ENCODE assay signal across 8 cellular contexts in genomic region chr14:70714055-70714550, GRCh38.
DNase-seq lines count a peak whose midpoint lies in the region; ATAC-seq, FAIRE-seq and TF ChIP-seq lines count a peak whose summit lies in the region.

No MANE protein-coding gene starts in this region.

- no peak for TF ChIP-seq POLR2A in gastrocnemius medialis (IDR thresholded peaks at IDR 0.05)

- no peak overlapping the region for H3K27ac ChIP-seq in gastrocnemius medialis

- intact Hi-C loops in gastrocnemius medialis (cut with DNase I; ENCODE audit: low total_unique reads): loop anchor here (1.0 to 5.0 kb wide), 3 partner anchors 72 to 105 kb away; partner anchors contain the start of gene TTC9

- peak; percentile 28 for DNase-seq in D721Med (ENCODE audit: insufficient read length, low spot score)
- DNase-seq in OCI-M1 (lab: John Stamatoyannopoulos, UW): peak; percentile 35
- peak; percentile 30 for DNase-seq in activated gamma-delta T cell treated with anti-CD3 and anti-CD28 coated beads, Interleukin-2, amount 50 U/mL, for 16 hours (ENCODE audit: low read depth)
- DNase-seq in glomerular visceral epithelial cell (ENCODE audit: extremely low spot score): peak; percentile 73
- DNase-seq in gastrocnemius medialis: no peak

- no peaks in the 10 kb centered on the region for H3K27me3 ChIP-seq in gastrocnemius medialis

- H3K9me3 ChIP-seq in gastrocnemius medialis: no peaks in the 10 kb centered on the region

- no peaks in the 10 kb centered on the region for H3K4me1 ChIP-seq in gastrocnemius medialis

- H3K4me3 ChIP-seq in gastrocnemius medialis: no peak overlapping the region

- in situ Hi-C loops in gastrocnemius medialis (cut with MboI; ENCODE audit: low sequenced_read_pairs in 4 of 4): loop anchor here in 2 of 4 donors (5.0 to 25.0 kb wide), 3 partner anchors 89 to 902 kb away; no protein-coding TSS in a partner anchor

- no peaks in the 10 kb centered on the region for H3K36me3 ChIP-seq in gastrocnemius medialis

- FAIRE-seq in D721Med (lab: Jason Lieb, UNC): peak; percentile 32

- no peak for TF ChIP-seq EP300 in Ishikawa (IDR thresholded peaks at IDR 0.05; ENCODE audit: borderline replicate concordance)

- peak in 1 of 2 donors; percentile 21 for ATAC-seq in gastrocnemius medialis
- no peak for ATAC-seq in GM21528 (IDR thresholded peaks at IDR 0.05; ENCODE audit: low FRiP score, unreplicated experiment)
- ATAC-seq in HG03378 (IDR thresholded peaks at IDR 0.05; ENCODE audit: unreplicated experiment): no peak

- TF ChIP-seq CTCF in D721Med (IDR thresholded peaks at IDR 0.05; ENCODE audit: insufficient read depth, missing control alignments): peak; percentile 53
- TF ChIP-seq CTCF in gastrocnemius medialis (IDR thresholded peaks at IDR 0.05 in 4 of 5, conservative IDR thresholded peaks at IDR 0.05 in 1 of 5): peak; percentile 46 to 64 (median 58)

- peak; percentile 66 for TF ChIP-seq RAD21 in Ishikawa (IDR thresholded peaks at IDR 0.05; ENCODE audit: low read depth)

TF ChIP-seq in Ishikawa, 13 proteins besides CTCF, POLR2A, EP300 and RAD21:
- TF ChIP-seq TAF1 (IDR thresholded peaks at IDR 0.05; ENCODE audit: low read depth): no peak
- TF ChIP-seq MAX (IDR thresholded peaks at IDR 0.05): no peak
- TF ChIP-seq CEBPB (IDR thresholded peaks at IDR 0.05): no peak
- no peak for TF ChIP-seq FOXM1 (IDR thresholded peaks at IDR 0.05; ENCODE audit: borderline replicate concordance, low read depth)
- TF ChIP-seq EGR1 (IDR thresholded peaks at IDR 0.05): no peak
- no peak for TF ChIP-seq YY1 (IDR thresholded peaks at IDR 0.05; ENCODE audit: low read depth)
- no peak for TF ChIP-seq CREB1 (IDR thresholded peaks at IDR 0.05; ENCODE audit: low read depth)
- TF ChIP-seq, protein P1, sequence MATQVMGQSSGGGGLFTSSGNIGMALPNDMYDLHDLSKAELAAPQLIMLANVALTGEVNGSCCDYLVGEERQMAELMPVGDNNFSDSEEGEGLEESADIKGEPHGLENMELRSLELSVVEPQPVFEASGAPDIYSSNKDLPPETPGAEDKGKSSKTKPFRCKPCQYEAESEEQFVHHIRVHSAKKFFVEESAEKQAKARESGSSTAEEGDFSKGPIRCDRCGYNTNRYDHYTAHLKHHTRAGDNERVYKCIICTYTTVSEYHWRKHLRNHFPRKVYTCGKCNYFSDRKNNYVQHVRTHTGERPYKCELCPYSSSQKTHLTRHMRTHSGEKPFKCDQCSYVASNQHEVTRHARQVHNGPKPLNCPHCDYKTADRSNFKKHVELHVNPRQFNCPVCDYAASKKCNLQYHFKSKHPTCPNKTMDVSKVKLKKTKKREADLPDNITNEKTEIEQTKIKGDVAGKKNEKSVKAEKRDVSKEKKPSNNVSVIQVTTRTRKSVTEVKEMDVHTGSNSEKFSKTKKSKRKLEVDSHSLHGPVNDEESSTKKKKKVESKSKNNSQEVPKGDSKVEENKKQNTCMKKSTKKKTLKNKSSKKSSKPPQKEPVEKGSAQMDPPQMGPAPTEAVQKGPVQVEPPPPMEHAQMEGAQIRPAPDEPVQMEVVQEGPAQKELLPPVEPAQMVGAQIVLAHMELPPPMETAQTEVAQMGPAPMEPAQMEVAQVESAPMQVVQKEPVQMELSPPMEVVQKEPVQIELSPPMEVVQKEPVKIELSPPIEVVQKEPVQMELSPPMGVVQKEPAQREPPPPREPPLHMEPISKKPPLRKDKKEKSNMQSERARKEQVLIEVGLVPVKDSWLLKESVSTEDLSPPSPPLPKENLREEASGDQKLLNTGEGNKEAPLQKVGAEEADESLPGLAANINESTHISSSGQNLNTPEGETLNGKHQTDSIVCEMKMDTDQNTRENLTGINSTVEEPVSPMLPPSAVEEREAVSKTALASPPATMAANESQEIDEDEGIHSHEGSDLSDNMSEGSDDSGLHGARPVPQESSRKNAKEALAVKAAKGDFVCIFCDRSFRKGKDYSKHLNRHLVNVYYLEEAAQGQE (IDR thresholded peaks at IDR 0.05; ENCODE audit: low read depth): no peak
- TF ChIP-seq, protein P2, sequence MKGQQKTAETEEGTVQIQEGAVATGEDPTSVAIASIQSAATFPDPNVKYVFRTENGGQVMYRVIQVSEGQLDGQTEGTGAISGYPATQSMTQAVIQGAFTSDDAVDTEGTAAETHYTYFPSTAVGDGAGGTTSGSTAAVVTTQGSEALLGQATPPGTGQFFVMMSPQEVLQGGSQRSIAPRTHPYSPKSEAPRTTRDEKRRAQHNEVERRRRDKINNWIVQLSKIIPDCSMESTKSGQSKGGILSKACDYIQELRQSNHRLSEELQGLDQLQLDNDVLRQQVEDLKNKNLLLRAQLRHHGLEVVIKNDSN (IDR thresholded peaks at IDR 0.05): no peak
- TF ChIP-seq NFIC (IDR thresholded peaks at IDR 0.05): no peak
- TF ChIP-seq TEAD4 (IDR thresholded peaks at IDR 0.05): no peak
- TF ChIP-seq TCF12 (IDR thresholded peaks at IDR 0.05; ENCODE audit: low read depth): no peak
- TF ChIP-seq ZBTB7A (IDR thresholded peaks at IDR 0.05; ENCODE audit: low read depth): no peak

Comparison
In these comparisons a context has a peak if more than half of its experiments do, and no peak if none do; other contexts are left out.
1. DNase-seq: peak in D721Med (single experiment), OCI-M1 (single experiment), activated gamma-delta T cell treated with anti-CD3 and anti-CD28 coated beads, Interleukin-2, amount 50 U/mL, for 16 hours (single experiment) and glomerular visceral epithelial cell (single experiment); none in gastrocnemius medialis (0 of 2).